In genomic region chr3:171556574-171557145, GRCh38 we compare ENCODE assay signal across 14 cellular contexts.
A peak's percentile ranks its signal among the peaks of the same experiment; 100 is the strongest.
DNase-seq lines count a peak whose midpoint lies in the region; ATAC-seq and TF ChIP-seq lines count a peak whose summit lies in the region.
"Had no signal": no experiment of that assay in that cellular context is flagged by ENCODE, and none has a peak within 500 bp of the region (broad histone marks: within the 10 kb centered on the region; RNA-seq: fewer than 3 reads in every experiment).

No MANE protein-coding gene starts in this region.

- peak; percentile 78 for DNase-seq in DMS79 treated with DMSO at 0.1 percent for 48 hours (lab: John Stamatoyannopoulos, UW)
- DNase-seq in NCI-H1694 (lab: John Stamatoyannopoulos, UW) = peak; percentile 6
- peak; percentile 51 for DNase-seq in SK-N-DZ (ENCODE audit: low spot score)
- peak; percentile 37 for DNase-seq in kidney epithelial cell (ENCODE audit: low read depth)
- DNase-seq in glutamatergic neuron = no peak
- no peak for DNase-seq in G401 (ENCODE audit: low spot score)
- DNase-seq: activated CD8-positive, alpha-beta T cell treated with anti-CD3 and anti-CD28 coated beads, Interleukin-2, amount 10 ng/mL, durations not matched to agents 7 days and 5 days; CD4-positive, alpha-beta T cell; HCEC 1CT; stimulated activated CD4-positive, alpha-beta T cell treated with anti-CD3 and anti-CD28 coated beads, Interleukin-4, amount 100 ng/mL, for 24 hours had no signal

- no peaks in the 10 kb centered on the region for H3K36me3 ChIP-seq in kidney epithelial cell (ENCODE audit: control insufficient read depth, insufficient read depth, low read length)

- H3K4me3 Mint-ChIP-seq in glutamatergic neuron (ENCODE audit: unreplicated experiment) = no peak overlapping the region
- H3K4me3 Mint-ChIP-seq: activated CD8-positive, alpha-beta T cell treated with anti-CD3 and anti-CD28 coated beads, Interleukin-2, amount 10 ng/mL, durations not matched to agents 7 days and 5 days; CD4-positive, alpha-beta T cell; dendritic cell treated with granulocyte-macrophage colony-stimulating factor and Interleukin-4, amounts not matched to agents 40 ng/mL and 50 ng/mL, for 4 days had no signal

- in situ Hi-C loops in G401 (cut with HindIII; ENCODE audit: low sequenced_read_pairs) = no loop called here

- no peaks in the 10 kb centered on the region for H3K4me1 Mint-ChIP-seq in glutamatergic neuron (ENCODE audit: low read depth, unreplicated experiment)

- H3K27me3 ChIP-seq in kidney epithelial cell (ENCODE audit: control insufficient read depth, insufficient read depth, low read length) = no peaks in the 10 kb centered on the region

- H3K27me3 Mint-ChIP-seq in glutamatergic neuron (ENCODE audit: unreplicated experiment) = no peaks in the 10 kb centered on the region
- H3K27me3 Mint-ChIP-seq: CD4-positive, alpha-beta T cell; dendritic cell treated with granulocyte-macrophage colony-stimulating factor and Interleukin-4, amounts not matched to agents 40 ng/mL and 50 ng/mL, for 4 days had no signal

- no peaks in the 10 kb centered on the region for H3K9me3 Mint-ChIP-seq in glutamatergic neuron (ENCODE audit: unreplicated experiment)
- H3K9me3 Mint-ChIP-seq: CD4-positive, alpha-beta T cell; dendritic cell treated with granulocyte-macrophage colony-stimulating factor and Interleukin-4, amounts not matched to agents 40 ng/mL and 50 ng/mL, for 4 days had no signal

- TF ChIP-seq CTCF in kidney epithelial cell (IDR thresholded peaks at IDR 0.05; ENCODE audit: insufficient read depth, low read length, poor library complexity, severe bottlenecking) = no peak
- no peak for TF ChIP-seq CTCF in glutamatergic neuron (IDR thresholded peaks at IDR 0.05; ENCODE audit: partially characterized antibody, unreplicated experiment)

- no peaks in the 10 kb centered on the region for H3K36me3 Mint-ChIP-seq in glutamatergic neuron (ENCODE audit: unreplicated experiment)
- H3K36me3 Mint-ChIP-seq: activated naive CD4-positive, alpha-beta T cell treated with anti-CD3 and anti-CD28 coated beads, Interleukin-2, amount 50 U/mL, for 72 hours had no signal

- no peak overlapping the region for H3K27ac Mint-ChIP-seq in glutamatergic neuron (ENCODE audit: unreplicated experiment)
- H3K27ac Mint-ChIP-seq: activated CD8-positive, alpha-beta T cell treated with anti-CD3 and anti-CD28 coated beads, Interleukin-2, amount 10 ng/mL, durations not matched to agents 7 days and 5 days; CD4-positive, alpha-beta T cell; dendritic cell treated with granulocyte-macrophage colony-stimulating factor and Interleukin-4, amounts not matched to agents 40 ng/mL and 50 ng/mL, for 4 days had no signal

- ATAC-seq in HG03565 (IDR thresholded peaks at IDR 0.05; ENCODE audit: unreplicated experiment) (no peak), GM21526 (IDR thresholded peaks at IDR 0.05; ENCODE audit: low FRiP score, unreplicated experiment) (no peak)
- ATAC-seq: activated CD8-positive, alpha-beta T cell treated with anti-CD3 and anti-CD28 coated beads, Interleukin-2, amount 10 ng/mL, durations not matched to agents 7 days and 5 days; activated naive CD4-positive, alpha-beta T cell treated with anti-CD3 and anti-CD28 coated beads, Interleukin-2, amount 50 U/mL, for 72 hours had no signal

- no peak overlapping the region for H3K4me3 ChIP-seq in kidney epithelial cell (ENCODE audit: low read depth, low read length)

Comparison
In these comparisons a context has a peak if more than half of its experiments do, and no peak if none do; other contexts are left out.
1. DNase-seq: peak in DMS79 treated with DMSO at 0.1 percent for 48 hours (single experiment), NCI-H1694 (single experiment), SK-N-DZ (single experiment) and kidney epithelial cell (single experiment); none in glutamatergic neuron (single experiment) and G401 (single experiment).